26 cellular contexts compared by ENCODE assay signal in genomic region chr18:38011446-38011845, GRCh38.
A peak's percentile ranks its signal among the peaks of the same experiment; 100 is the strongest.
DNase-seq lines count a peak whose midpoint lies in the region; FAIRE-seq and TF ChIP-seq lines count a peak whose summit lies in the region.
"Had no signal": no experiment of that assay in that cellular context is flagged by ENCODE, and none has a peak within 500 bp of the region (broad histone marks: within the 10 kb centered on the region; RNA-seq: fewer than 3 reads in every experiment).

No MANE protein-coding gene starts in this region.

- intact Hi-C loops in breast epithelium (cut with DNase I; ENCODE audit: low total_unique reads): no loop called here

- H3K36me3 ChIP-seq in bronchial epithelial cell (ENCODE audit: control insufficient read depth, insufficient read depth, low read length): no peaks in the 10 kb centered on the region
- no peaks in the 10 kb centered on the region for H3K36me3 ChIP-seq in breast epithelium

- H3K27me3 ChIP-seq in bronchial epithelial cell (ENCODE audit: control insufficient read depth, insufficient read depth, low read length) (peaks cover 2% of the 10 kb centered on the region), breast epithelium (no peaks in the 10 kb centered on the region)

- no peak for TF ChIP-seq CTCF in bronchial epithelial cell (IDR thresholded peaks at IDR 0.05; ENCODE audit: insufficient read depth, low read length, severe bottlenecking)
- TF ChIP-seq CTCF in breast epithelium (IDR thresholded peaks at IDR 0.05): no peak

- no peak overlapping the region for H3K4me3 ChIP-seq in bronchial epithelial cell (ENCODE audit: low read depth, low read length)
- H3K4me3 ChIP-seq in breast epithelium: no peak overlapping the region

- no peak for TF ChIP-seq POLR2A in breast epithelium (IDR thresholded peaks at IDR 0.05)

- no peaks in the 10 kb centered on the region for H3K4me1 ChIP-seq in breast epithelium

- no peak overlapping the region for H3K27ac ChIP-seq in breast epithelium
- H3K27ac ChIP-seq: 22Rv1 had no signal

- peak; percentile 6 for DNase-seq in A172 (ENCODE audit: low spot score)
- DNase-seq in bronchial epithelial cell (ENCODE audit: low read depth): peak; percentile 8
- peak; percentile 59 for DNase-seq in globus pallidus (ENCODE audit: low spot score)
- DNase-seq in putamen (ENCODE audit: low spot score): peak; percentile 42
- no peak for DNase-seq in activated CD4-positive, CD25-positive, alpha-beta regulatory T cell treated with anti-CD3 and anti-CD28 coated beads, Interleukin-2, amount 50 U/mL, for 72 hours
- no peak for DNase-seq in breast epithelium (ENCODE audit: low spot score in 2 of 2)
- DNase-seq in NCI-H526 treated with DMSO at 0.1 percent for 48 hours (lab: John Stamatoyannopoulos, UW): no peak
- no peak for DNase-seq in retina
- DNase-seq: ACHN; Calu3; DMS79 treated with DMSO at 0.1 percent for 48 hours; GF-D8; Karpas-422; NCI-H1105; NCI-H1436 treated with DMSO at 0.1 percent for 48 hours; NCI-H187 treated with DMSO at 0.1 percent for 48 hours; NCI-H2107; NCI-H446; NCI-H524 treated with DMSO at 0.1 percent for 48 hours; NCI-H82; NK-92 treated with Interleukin-12 subunit alpha and Interleukin-12 subunit beta, amount 100 ng/mL, for 24 hours; PC-3 had no signal

- peaks cover 0 to 4% of the 10 kb centered on the region in 2 donors for H3K9me3 ChIP-seq in breast epithelium

- no peak for FAIRE-seq in bronchial epithelial cell (lab: Jason Lieb, UNC)
- FAIRE-seq: GM12891, H54, HepG2 had no signal

Comparison
In these comparisons a context has a peak if more than half of its experiments do, and no peak if none do; other contexts are left out.
1. DNase-seq: peak in A172 (single experiment), bronchial epithelial cell (single experiment), globus pallidus (single experiment) and putamen (single experiment); none in activated CD4-positive, CD25-positive, alpha-beta regulatory T cell treated with anti-CD3 and anti-CD28 coated beads, Interleukin-2, amount 50 U/mL, for 72 hours (single experiment), breast epithelium (0 of 2), NCI-H526 treated with DMSO at 0.1 percent for 48 hours (single experiment) and retina (single experiment).